Comparison of ENCODE assay signal across 19 cellular contexts in genomic region chr15:96367436-96368200, GRCh38. TPM values are rescaled to one million over a fixed set of nuclear protein-coding genes. Genes with fewer than 3 reads are reported as not detected.
A peak's percentile ranks its signal among the peaks of the same experiment; 100 is the strongest.
DNase-seq lines count a peak whose midpoint lies in the region; ATAC-seq and TF ChIP-seq lines count a peak whose summit lies in the region.
"Had no signal": no experiment of that assay in that cellular context is flagged by ENCODE, and none has a peak within 500 bp of the region (broad histone marks: within the 10 kb centered on the region; RNA-seq: fewer than 3 reads in every experiment).

No MANE protein-coding gene starts in this region.

- no peaks in the 10 kb centered on the region for H3K4me1 Mint-ChIP-seq in activated naive CD8-positive, alpha-beta T cell treated with anti-CD3 and anti-CD28 coated beads, Interleukin-2, amount 10 ng/mL, durations not matched to agents 7 days and 5 days
- H3K4me1 Mint-ChIP-seq in activated naive CD8-positive, alpha-beta T cell treated with anti-CD3 and anti-CD28 coated beads for 36 hours = peaks cover 4% of the 10 kb centered on the region
- H3K4me1 Mint-ChIP-seq in brain = peaks cover 47% of the 10 kb centered on the region
- H3K4me1 Mint-ChIP-seq: activated T-helper 17 cell treated with anti-CD3 and anti-CD28 coated beads, Interleukin-2, amount 50 U/mL, for 72 hours; immature natural killer cell had no signal

- H3K4me1 ChIP-seq in mesenchymal stem cell (ENCODE audit: control insufficient read depth, insufficient read depth, low read depth, low read length) (peaks cover 28% of the 10 kb centered on the region), suprapubic skin (peaks cover 14% of the 10 kb centered on the region)
- H3K4me1 ChIP-seq: prostate gland, testis had no signal

- no peak for ATAC-seq in activated naive CD8-positive, alpha-beta T cell treated with anti-CD3 and anti-CD28 coated beads, Interleukin-2, amount 10 ng/mL, durations not matched to agents 7 days and 5 days (ENCODE audit: low read depth)
- ATAC-seq: activated T-helper 17 cell treated with anti-CD3 and anti-CD28 coated beads, Interleukin-2, amount 50 U/mL, for 72 hours had no signal

- H3K9me3 Mint-ChIP-seq in activated naive CD8-positive, alpha-beta T cell treated with anti-CD3 and anti-CD28 coated beads, Interleukin-2, amount 10 ng/mL, durations not matched to agents 7 days and 5 days = no peaks in the 10 kb centered on the region
- H3K9me3 Mint-ChIP-seq in activated naive CD8-positive, alpha-beta T cell treated with anti-CD3 and anti-CD28 coated beads for 36 hours = peaks cover 2% of the 10 kb centered on the region
- H3K9me3 Mint-ChIP-seq in brain = peaks cover 0 to 12% (median 0%) of the 10 kb centered on the region in 5 experiments

- DNase-seq in activated naive CD8-positive, alpha-beta T cell treated with anti-CD3 and anti-CD28 coated beads, Interleukin-2, amount 10 ng/mL, durations not matched to agents 7 days and 5 days = no peak
- DNase-seq in activated naive CD8-positive, alpha-beta T cell treated with anti-CD3 and anti-CD28 coated beads for 36 hours = no peak
- DNase-seq in mesenchymal stem cell = peak; percentile 10
- DNase-seq in suprapubic skin (ENCODE audit: low spot score in 2 of 2) = no peak
- no peak for DNase-seq in COLO829 (ENCODE audit: low spot score)
- no peak for DNase-seq in hippocampal formation (lab: John Stamatoyannopoulos, UW)
- DNase-seq in NCI-H2171 treated with DMSO at 0.1 percent for 48 hours (lab: John Stamatoyannopoulos, UW) = no peak
- DNase-seq: activated CD4-positive, alpha-beta T cell treated with anti-CD3 and anti-CD28 coated beads, Interleukin-2, amount 50 U/mL, for 4 hours; COR-L47; immature natural killer cell; KBM-7; NCI-H1105 treated with DMSO at 0.1 percent for 48 hours; NK-92 treated with Interleukin-12 subunit alpha and Interleukin-12 subunit beta, amount 100 ng/mL, for 24 hours; SHP77 treated with DMSO at 0.1 percent for 48 hours; testis had no signal

- no peak overlapping the region for H2BK15ac ChIP-seq in mesenchymal stem cell (ENCODE audit: low read depth, poor library complexity, severe bottlenecking)

- POLR2A ChIA-PET in activated naive CD8-positive, alpha-beta T cell treated with anti-CD3 and anti-CD28 coated beads, Interleukin-2, amount 10 ng/mL, durations not matched to agents 7 days and 5 days (lab: Charles Lee) = no interaction called here

- no peak overlapping the region for H4K8ac ChIP-seq in mesenchymal stem cell (ENCODE audit: low read length)

- H3K79me1 ChIP-seq in mesenchymal stem cell (replicated peaks; ENCODE audit: low read length, poor library complexity, severe bottlenecking) = peaks cover 39% of the 10 kb centered on the region

- H3K27ac ChIP-seq in mesenchymal stem cell (ENCODE audit: low read length, poor library complexity, severe bottlenecking) = no peak overlapping the region
- H3K27ac ChIP-seq in suprapubic skin = no peak overlapping the region
- H3K27ac ChIP-seq: prostate gland, testis had no signal

- H3K4me2 ChIP-seq in mesenchymal stem cell (ENCODE audit: low read length, poor library complexity, severe bottlenecking) = no peak overlapping the region

- H3K36me3 Mint-ChIP-seq in activated naive CD8-positive, alpha-beta T cell treated with anti-CD3 and anti-CD28 coated beads, Interleukin-2, amount 10 ng/mL, durations not matched to agents 7 days and 5 days = no peaks in the 10 kb centered on the region
- no peaks in the 10 kb centered on the region for H3K36me3 Mint-ChIP-seq in activated naive CD8-positive, alpha-beta T cell treated with anti-CD3 and anti-CD28 coated beads for 36 hours
- peaks cover 4% of the 10 kb centered on the region for H3K36me3 Mint-ChIP-seq in brain

- no peak for TF ChIP-seq EP300 in suprapubic skin (IDR thresholded peaks at IDR 0.05)

- no peak overlapping the region for H4K91ac ChIP-seq in mesenchymal stem cell (ENCODE audit: low read length)

- H3K27me3 ChIP-seq in mesenchymal stem cell (ENCODE audit: control insufficient read depth in 1 of 2, insufficient read depth in 1 of 2, low read length in 2 of 2) = peaks cover 32 to 83% of the 10 kb centered on the region in 2 experiments
- H3K27me3 ChIP-seq in suprapubic skin = peaks cover 77% of the 10 kb centered on the region
- H3K27me3 ChIP-seq: testis had no signal

- H3K9me3 ChIP-seq in mesenchymal stem cell (ENCODE audit: control insufficient read depth, low read length) (no peaks in the 10 kb centered on the region), suprapubic skin (no peaks in the 10 kb centered on the region)
- H3K9me3 ChIP-seq: prostate gland, testis had no signal

- H3K36me3 ChIP-seq in mesenchymal stem cell (ENCODE audit: control insufficient read depth in 1 of 2, insufficient read depth in 2 of 2, low read depth in 1 of 2, low read length in 2 of 2) (no peaks in the 10 kb centered on the region), suprapubic skin (no peaks in the 10 kb centered on the region)
- H3K36me3 ChIP-seq: prostate gland had no signal

- peaks cover 77% of the 10 kb centered on the region for H3K27me3 Mint-ChIP-seq in activated naive CD8-positive, alpha-beta T cell treated with anti-CD3 and anti-CD28 coated beads, Interleukin-2, amount 10 ng/mL, durations not matched to agents 7 days and 5 days
- H3K27me3 Mint-ChIP-seq in activated naive CD8-positive, alpha-beta T cell treated with anti-CD3 and anti-CD28 coated beads for 36 hours = peaks cover 90% of the 10 kb centered on the region
- H3K27me3 Mint-ChIP-seq in brain = peaks cover 100% of the 10 kb centered on the region

- H3K4me3 Mint-ChIP-seq in activated naive CD8-positive, alpha-beta T cell treated with anti-CD3 and anti-CD28 coated beads, Interleukin-2, amount 10 ng/mL, durations not matched to agents 7 days and 5 days = no peak overlapping the region
- H3K4me3 Mint-ChIP-seq in activated naive CD8-positive, alpha-beta T cell treated with anti-CD3 and anti-CD28 coated beads for 36 hours = no peak overlapping the region
- H3K4me3 Mint-ChIP-seq in brain = peak overlapping the region in 4 of 5 experiments; percentile 19 to 81 (median 74)
- H3K4me3 Mint-ChIP-seq: activated T-helper 17 cell treated with anti-CD3 and anti-CD28 coated beads, Interleukin-2, amount 50 U/mL, for 72 hours; immature natural killer cell had no signal

- H3K18ac ChIP-seq in mesenchymal stem cell (ENCODE audit: low read depth in 1 of 2, low read length in 2 of 2) = no peak overlapping the region

- H3K23ac ChIP-seq in mesenchymal stem cell (ENCODE audit: low read length in 2 of 2) = no peak overlapping the region

- no peak overlapping the region for H2BK12ac ChIP-seq in mesenchymal stem cell (ENCODE audit: low read length in 2 of 2)

- no peak overlapping the region for H2AK5ac ChIP-seq in mesenchymal stem cell (ENCODE audit: low read length, severe bottlenecking)

- no peak overlapping the region for H3K9ac ChIP-seq in mesenchymal stem cell (ENCODE audit: low read length)

- H2BK120ac ChIP-seq in mesenchymal stem cell (ENCODE audit: low read depth, low read length) = no peak overlapping the region

- no peak overlapping the region for H3K14ac ChIP-seq in mesenchymal stem cell (ENCODE audit: low read length in 2 of 2)

- TF ChIP-seq POLR2A in suprapubic skin (IDR thresholded peaks at IDR 0.05) = no peak

- TF ChIP-seq CTCF in brain (conservative IDR thresholded peaks at IDR 0.05) (no peak), suprapubic skin (IDR thresholded peaks at IDR 0.05) (no peak)

- 12% methylated on average over 27 of the region's 27 CpGs for WGBS in mesenchymal stem cell
- WGBS in suprapubic skin = 22% methylated on average over 27 of the region's 27 CpGs

- no peak overlapping the region for H2AFZ ChIP-seq in mesenchymal stem cell (ENCODE audit: low read depth, low read length)

- peak overlapping the region; percentile 53 for H3K27ac Mint-ChIP-seq in activated naive CD8-positive, alpha-beta T cell treated with anti-CD3 and anti-CD28 coated beads, Interleukin-2, amount 10 ng/mL, durations not matched to agents 7 days and 5 days
- H3K27ac Mint-ChIP-seq in activated naive CD8-positive, alpha-beta T cell treated with anti-CD3 and anti-CD28 coated beads for 36 hours = no peak overlapping the region
- peak overlapping the region in 3 of 5 experiments; percentile 2 to 83 (median 50) for H3K27ac Mint-ChIP-seq in brain
- H3K27ac Mint-ChIP-seq: activated T-helper 17 cell treated with anti-CD3 and anti-CD28 coated beads, Interleukin-2, amount 50 U/mL, for 72 hours; immature natural killer cell had no signal

- no peak overlapping the region for H3K4ac ChIP-seq in mesenchymal stem cell (ENCODE audit: low read depth in 1 of 2, low read length in 2 of 2)

- H3K4me3 ChIP-seq in mesenchymal stem cell (ENCODE audit: insufficient read depth in 1 of 2, low read depth in 1 of 2, low read length in 2 of 2) (peak overlapping the region in 1 of 2 experiments; percentile 60), suprapubic skin (peak overlapping the region; percentile 32)
- H3K4me3 ChIP-seq: prostate gland, testis had no signal

- no peak overlapping the region for H2BK5ac ChIP-seq in mesenchymal stem cell (ENCODE audit: low read depth, low read length, poor library complexity, severe bottlenecking)

RNA-seq across cellular contexts. Expression of gene NR2F2, which starts 37.1 kb away (rescaled TPM):
- not detected for total RNA-seq in activated naive CD8-positive, alpha-beta T cell treated with anti-CD3 and anti-CD28 coated beads, Interleukin-2, amount 10 ng/mL, durations not matched to agents 7 days and 5 days
- total RNA-seq in activated naive CD8-positive, alpha-beta T cell treated with anti-CD3 and anti-CD28 coated beads for 36 hours = not detected
- 60.4 TPM for polyA plus RNA-seq in brain (ENCODE audit: insufficient read depth, low read depth, low replicate concordance)
- 117 TPM for polyA plus RNA-seq in mesenchymal stem cell (2013, experiment 1 of 2)
- polyA plus RNA-seq in mesenchymal stem cell (2013, experiment 2 of 2) = 115 TPM
- total RNA-seq in suprapubic skin = 10 to 100 TPM in 2 of 4 donors, 1 to 10 TPM in 2; 4.0 to 12.7 (median 7.1) TPM
- total RNA-seq: activated T-helper 17 cell treated with anti-CD3 and anti-CD28 coated beads, Interleukin-2, amount 50 U/mL, for 72 hours; mononuclear cell had no signal
- polyA plus RNA-seq: immature natural killer cell had no signal

Comparison
In these comparisons a context has a peak if more than half of its experiments do, and no peak if none do; other contexts are left out.
1. H3K4me3 Mint-ChIP-seq: peak in brain (4 of 5); none in activated naive CD8-positive, alpha-beta T cell treated with anti-CD3 and anti-CD28 coated beads, Interleukin-2, amount 10 ng/mL, durations not matched to agents 7 days and 5 days (single experiment) and activated naive CD8-positive, alpha-beta T cell treated with anti-CD3 and anti-CD28 coated beads for 36 hours (single experiment).
2. RNA of gene NR2F2, which starts 37.1 kb away (total RNA-seq): 4.0 to 12.7 TPM in suprapubic skin; not detected in activated naive CD8-positive, alpha-beta T cell treated with anti-CD3 and anti-CD28 coated beads, Interleukin-2, amount 10 ng/mL, durations not matched to agents 7 days and 5 days and not detected in activated naive CD8-positive, alpha-beta T cell treated with anti-CD3 and anti-CD28 coated beads for 36 hours; every median in the first group is over 4 times any median in the second.